Comparison of ENCODE assay signal across 8 cellular contexts in genomic region chr5:55712023-55712859, GRCh38. TPM values are rescaled to one million over a fixed set of nuclear protein-coding genes. Genes with fewer than 3 reads are reported as not detected.
DNase-seq lines count a peak whose midpoint lies in the region; ATAC-seq and TF ChIP-seq lines count a peak whose summit lies in the region.

Gene SLC38A9 (minus strand): TSS chr5:55712324. CDS start chr5:55697958, 14,366 bp downstream.

- peaks cover 13% of the 10 kb centered on the region for H3K4me1 Mint-ChIP-seq in osteocyte (ENCODE audit: unreplicated experiment)

- peak within 1 kb of the TSS; percentile 98 for H3K4me3 Mint-ChIP-seq in osteocyte (ENCODE audit: unreplicated experiment)

- peaks cover 9% of the 10 kb centered on the region for H3K4me1 ChIP-seq in thymus (ENCODE audit: control insufficient read depth, insufficient read depth, low read length)

- H3K9me3 Mint-ChIP-seq in activated naive CD4-positive, alpha-beta T cell treated with anti-CD3 and anti-CD28 coated beads, Interleukin-2, amount 50 U/mL, for 72 hours, result peaks cover 0 to 5% of the 10 kb centered on the region in 2 donors
- peaks cover 19% of the 10 kb centered on the region for H3K9me3 Mint-ChIP-seq in osteocyte (ENCODE audit: unreplicated experiment)

- H3K27me3 Mint-ChIP-seq in osteocyte (ENCODE audit: unreplicated experiment), result peaks cover 4% of the 10 kb centered on the region

- no peaks in the 10 kb centered on the region for H3K27me3 ChIP-seq in thymus (ENCODE audit: control insufficient read depth, insufficient read depth)

- H3K27ac Mint-ChIP-seq in activated naive CD4-positive, alpha-beta T cell treated with anti-CD3 and anti-CD28 coated beads, Interleukin-2, amount 50 U/mL, for 72 hours, result peak within 1 kb of the TSS; percentile 89 to 92
- peak within 1 kb of the TSS; percentile 85 for H3K27ac Mint-ChIP-seq in osteocyte (ENCODE audit: unreplicated experiment)

- peak; percentile 100 for ATAC-seq in HG02610 (IDR thresholded peaks at IDR 0.05; ENCODE audit: unreplicated experiment)
- ATAC-seq in activated naive CD4-positive, alpha-beta T cell treated with anti-CD3 and anti-CD28 coated beads, Interleukin-2, amount 50 U/mL, for 72 hours, result peak; percentile 99 to 100

- intact Hi-C loops in head of caudate nucleus (cut with DNase I), result no loop called here

- H3K36me3 Mint-ChIP-seq in activated naive CD4-positive, alpha-beta T cell treated with anti-CD3 and anti-CD28 coated beads, Interleukin-2, amount 50 U/mL, for 72 hours, result peaks cover 6 to 14% of the 10 kb centered on the region in 2 donors
- peaks cover 9% of the 10 kb centered on the region for H3K36me3 Mint-ChIP-seq in osteocyte (ENCODE audit: unreplicated experiment)

- DNase-seq in NCI-H1092 treated with DMSO at 0.1 percent for 48 hours (lab: John Stamatoyannopoulos, UW), result peak; percentile 90
- DNase-seq in SKM-1 (lab: John Stamatoyannopoulos, UW; ENCODE audit: unreplicated experiment), result peak; percentile 92
- peak; percentile 89 to 93 for DNase-seq in activated naive CD4-positive, alpha-beta T cell treated with anti-CD3 and anti-CD28 coated beads, Interleukin-2, amount 50 U/mL, for 72 hours (ENCODE audit: low spot score in 2 of 2)
- DNase-seq in head of caudate nucleus, result peak; percentile 94 to 98 (median 97)
- DNase-seq in osteocyte (ENCODE audit: extremely low spot score, unreplicated experiment), result peak; percentile 96

- no peaks in the 10 kb centered on the region for H3K36me3 ChIP-seq in thymus (ENCODE audit: control insufficient read depth, insufficient read depth)

- no peaks in the 10 kb centered on the region for H3K9me3 ChIP-seq in thymus (ENCODE audit: control insufficient read depth)

- no peak for TF ChIP-seq CTCF in osteocyte (IDR thresholded peaks at IDR 0.05)

- H3K27ac ChIP-seq in thymus (ENCODE audit: low read depth), result peak within 1 kb of the TSS; percentile 27

- WGBS in thymus, result under 1% methylated on average over 55 of the region's 55 CpGs

- H3K4me3 ChIP-seq in GM08714 (ENCODE audit: low read length) (peak within 1 kb of the TSS; percentile 90), thymus (ENCODE audit: low read length) (peak within 1 kb of the TSS; percentile 59)

RNA-seq across cellular contexts. Expression of gene SLC38A9, which starts in this region (rescaled TPM):
- 10 to 100 TPM; 17.9 to 19.5 TPM for total RNA-seq in activated naive CD4-positive, alpha-beta T cell treated with anti-CD3 and anti-CD28 coated beads, Interleukin-2, amount 50 U/mL, for 72 hours
- 19.6 and 24.3 TPM in 2 replicates for total RNA-seq in osteocyte
- 18.4 TPM for polyA plus RNA-seq in thymus

Comparison
In these comparisons a context has a peak if more than half of its experiments do, and no peak if none do; other contexts are left out.
1. Peak in every context shown above with its lines: DNase-seq, ATAC-seq, H3K4me3 ChIP-seq and H3K27ac ChIP-seq.